ENCODE assay signal across 1 cellular context in the genomic region with DNA sequence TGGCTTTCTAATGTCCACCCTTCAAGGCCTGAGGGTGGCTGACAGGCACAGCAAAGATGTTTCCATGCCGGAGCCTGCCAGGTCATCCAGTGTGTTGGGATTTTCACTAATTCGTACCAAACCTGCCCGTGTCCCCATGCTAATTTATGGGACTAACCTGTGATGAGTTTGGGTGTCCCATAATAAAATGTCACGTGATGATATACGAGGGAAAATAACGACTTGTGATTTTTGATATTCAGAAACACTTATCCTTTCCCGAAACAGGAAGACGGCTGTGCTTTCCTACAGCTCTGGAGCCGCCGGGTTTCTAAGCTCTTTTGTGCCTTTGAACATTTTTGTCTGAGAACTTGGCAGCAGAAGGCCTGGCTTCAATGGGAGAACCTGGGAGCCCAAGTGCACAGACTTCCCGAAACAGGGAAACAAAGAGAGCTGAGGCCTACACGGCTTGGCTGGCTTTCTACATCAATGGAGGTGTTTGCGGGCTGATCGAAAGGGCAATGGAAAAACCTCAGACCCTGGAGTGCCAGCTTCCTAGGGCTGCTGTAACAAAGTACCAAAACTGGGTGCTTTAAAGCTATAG.
TF ChIP-seq lines count a peak whose summit lies in the region.

No MANE protein-coding gene starts in this region.

TF ChIP-seq in GM23338, 12 proteins besides CTCF, POLR2A, EP300 and RAD21 (continued from another document):
- TF ChIP-seq, protein P1, sequence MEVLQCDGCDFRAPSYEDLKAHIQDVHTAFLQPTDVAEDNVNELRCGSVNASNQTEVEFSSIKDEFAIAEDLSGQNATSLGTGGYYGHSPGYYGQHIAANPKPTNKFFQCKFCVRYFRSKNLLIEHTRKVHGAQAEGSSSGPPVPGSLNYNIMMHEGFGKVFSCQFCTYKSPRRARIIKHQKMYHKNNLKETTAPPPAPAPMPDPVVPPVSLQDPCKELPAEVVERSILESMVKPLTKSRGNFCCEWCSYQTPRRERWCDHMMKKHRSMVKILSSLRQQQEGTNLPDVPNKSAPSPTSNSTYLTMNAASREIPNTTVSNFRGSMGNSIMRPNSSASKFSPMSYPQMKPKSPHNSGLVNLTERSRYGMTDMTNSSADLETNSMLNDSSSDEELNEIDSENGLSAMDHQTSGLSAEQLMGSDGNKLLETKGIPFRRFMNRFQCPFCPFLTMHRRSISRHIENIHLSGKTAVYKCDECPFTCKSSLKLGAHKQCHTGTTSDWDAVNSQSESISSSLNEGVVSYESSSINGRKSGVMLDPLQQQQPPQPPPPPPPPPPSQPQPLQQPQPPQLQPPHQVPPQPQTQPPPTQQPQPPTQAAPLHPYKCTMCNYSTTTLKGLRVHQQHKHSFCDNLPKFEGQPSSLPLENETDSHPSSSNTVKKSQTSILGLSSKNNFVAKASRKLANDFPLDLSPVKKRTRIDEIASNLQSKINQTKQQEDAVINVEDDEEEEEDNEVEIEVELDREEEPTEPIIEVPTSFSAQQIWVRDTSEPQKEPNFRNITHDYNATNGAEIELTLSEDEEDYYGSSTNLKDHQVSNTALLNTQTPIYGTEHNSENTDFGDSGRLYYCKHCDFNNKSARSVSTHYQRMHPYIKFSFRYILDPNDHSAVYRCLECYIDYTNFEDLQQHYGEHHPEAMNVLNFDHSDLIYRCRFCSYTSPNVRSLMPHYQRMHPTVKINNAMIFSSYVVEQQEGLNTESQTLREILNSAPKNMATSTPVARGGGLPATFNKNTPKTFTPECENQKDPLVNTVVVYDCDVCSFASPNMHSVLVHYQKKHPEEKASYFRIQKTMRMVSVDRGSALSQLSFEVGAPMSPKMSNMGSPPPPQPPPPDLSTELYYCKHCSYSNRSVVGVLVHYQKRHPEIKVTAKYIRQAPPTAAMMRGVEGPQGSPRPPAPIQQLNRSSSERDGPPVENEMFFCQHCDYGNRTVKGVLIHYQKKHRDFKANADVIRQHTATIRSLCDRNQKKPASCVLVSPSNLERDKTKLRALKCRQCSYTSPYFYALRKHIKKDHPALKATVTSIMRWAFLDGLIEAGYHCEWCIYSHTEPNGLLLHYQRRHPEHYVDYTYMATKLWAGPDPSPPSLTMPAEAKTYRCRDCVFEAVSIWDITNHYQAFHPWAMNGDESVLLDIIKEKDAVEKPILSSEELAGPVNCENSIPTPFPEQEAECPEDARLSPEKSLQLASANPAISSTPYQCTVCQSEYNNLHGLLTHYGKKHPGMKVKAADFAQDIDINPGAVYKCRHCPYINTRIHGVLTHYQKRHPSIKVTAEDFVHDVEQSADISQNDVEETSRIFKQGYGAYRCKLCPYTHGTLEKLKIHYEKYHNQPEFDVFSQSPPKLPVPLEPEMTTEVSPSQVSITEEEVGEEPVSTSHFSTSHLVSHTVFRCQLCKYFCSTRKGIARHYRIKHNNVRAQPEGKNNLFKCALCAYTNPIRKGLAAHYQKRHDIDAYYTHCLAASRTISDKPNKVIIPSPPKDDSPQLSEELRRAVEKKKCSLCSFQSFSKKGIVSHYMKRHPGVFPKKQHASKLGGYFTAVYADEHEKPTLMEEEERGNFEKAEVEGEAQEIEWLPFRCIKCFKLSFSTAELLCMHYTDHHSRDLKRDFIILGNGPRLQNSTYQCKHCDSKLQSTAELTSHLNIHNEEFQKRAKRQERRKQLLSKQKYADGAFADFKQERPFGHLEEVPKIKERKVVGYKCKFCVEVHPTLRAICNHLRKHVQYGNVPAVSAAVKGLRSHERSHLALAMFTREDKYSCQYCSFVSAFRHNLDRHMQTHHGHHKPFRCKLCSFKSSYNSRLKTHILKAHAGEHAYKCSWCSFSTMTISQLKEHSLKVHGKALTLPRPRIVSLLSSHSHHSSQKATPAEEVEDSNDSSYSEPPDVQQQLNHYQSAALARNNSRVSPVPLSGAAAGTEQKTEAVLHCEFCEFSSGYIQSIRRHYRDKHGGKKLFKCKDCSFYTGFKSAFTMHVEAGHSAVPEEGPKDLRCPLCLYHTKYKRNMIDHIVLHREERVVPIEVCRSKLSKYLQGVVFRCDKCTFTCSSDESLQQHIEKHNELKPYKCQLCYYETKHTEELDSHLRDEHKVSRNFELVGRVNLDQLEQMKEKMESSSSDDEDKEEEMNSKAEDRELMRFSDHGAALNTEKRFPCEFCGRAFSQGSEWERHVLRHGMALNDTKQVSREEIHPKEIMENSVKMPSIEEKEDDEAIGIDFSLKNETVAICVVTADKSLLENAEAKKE (CRISPR knock-in tag; IDR thresholded peaks at IDR 0.05) = no peak
- TF ChIP-seq CREB1 (CRISPR knock-in tag; IDR thresholded peaks at IDR 0.05; ENCODE audit: low read depth) (no peak), EZH2 (IDR thresholded peaks at IDR 0.05; ENCODE audit: low read depth, unreplicated experiment) (no peak), POLR2AphosphoS5 (IDR thresholded peaks at IDR 0.05; ENCODE audit: low read depth) (no peak)
